1 cellular context compared by ENCODE assay signal in genomic region chr2:65880451-65880850, GRCh38.
TF ChIP-seq lines count a peak whose summit lies in the region.

No MANE protein-coding gene starts in this region.

TF ChIP-seq in K562, 482 proteins besides CTCF, POLR2A, EP300 and RAD21:
- no peak for TF ChIP-seq FOXP4 (CRISPR knock-in tag; IDR thresholded peaks at IDR 0.05; ENCODE audit: borderline replicate concordance)
- TF ChIP-seq STAG1 (CRISPR knock-in tag; IDR thresholded peaks at IDR 0.05; ENCODE audit: borderline replicate concordance) = no peak
- no peak for TF ChIP-seq ZNF395 (CRISPR knock-in tag; IDR thresholded peaks at IDR 0.05)
- no peak for TF ChIP-seq MYC (IDR thresholded peaks at IDR 0.05; ENCODE audit: low read depth, low read length)
- no peak for TF ChIP-seq MYC (CRISPR knock-in tag; IDR thresholded peaks at IDR 0.05; ENCODE audit: borderline replicate concordance, low read depth)
- no peak for TF ChIP-seq HOMEZ (CRISPR knock-in tag; IDR thresholded peaks at IDR 0.05)
- TF ChIP-seq POLR3G (IDR thresholded peaks at IDR 0.05; ENCODE audit: extremely low read depth, insufficient read length, insufficient replicate concordance) = no peak
- TF ChIP-seq CREBBP (IDR thresholded peaks at IDR 0.05; ENCODE audit: low read depth, low read length) = no peak
- no peak for TF ChIP-seq MEF2A (IDR thresholded peaks at IDR 0.05; ENCODE audit: control insufficient read depth, low read depth, low read length)
- no peak for TF ChIP-seq MAFG (tag; conservative IDR thresholded peaks at IDR 0.05)
- no peak for TF ChIP-seq CEBPG (CRISPR knock-in tag; IDR thresholded peaks at IDR 0.05)
- TF ChIP-seq CEBPG (tag; conservative IDR thresholded peaks at IDR 0.05 in 1 of 2, IDR thresholded peaks at IDR 0.05 in 1 of 2) = no peak
- no peak for TF ChIP-seq NCOA6 (IDR thresholded peaks at IDR 0.05)
- TF ChIP-seq ILF3 (IDR thresholded peaks at IDR 0.05; ENCODE audit: borderline replicate concordance) = no peak
- no peak for TF ChIP-seq ATF6 (CRISPR knock-in tag; IDR thresholded peaks at IDR 0.05)
- TF ChIP-seq GABPB2 (CRISPR knock-in tag; conservative IDR thresholded peaks at IDR 0.05) = no peak
- TF ChIP-seq PHB (CRISPR knock-in tag; IDR thresholded peaks at IDR 0.05) = no peak
- TF ChIP-seq BCL6 (CRISPR knock-in tag; IDR thresholded peaks at IDR 0.05) = no peak
